8 cellular contexts compared by ENCODE assay signal in the genomic region with DNA sequence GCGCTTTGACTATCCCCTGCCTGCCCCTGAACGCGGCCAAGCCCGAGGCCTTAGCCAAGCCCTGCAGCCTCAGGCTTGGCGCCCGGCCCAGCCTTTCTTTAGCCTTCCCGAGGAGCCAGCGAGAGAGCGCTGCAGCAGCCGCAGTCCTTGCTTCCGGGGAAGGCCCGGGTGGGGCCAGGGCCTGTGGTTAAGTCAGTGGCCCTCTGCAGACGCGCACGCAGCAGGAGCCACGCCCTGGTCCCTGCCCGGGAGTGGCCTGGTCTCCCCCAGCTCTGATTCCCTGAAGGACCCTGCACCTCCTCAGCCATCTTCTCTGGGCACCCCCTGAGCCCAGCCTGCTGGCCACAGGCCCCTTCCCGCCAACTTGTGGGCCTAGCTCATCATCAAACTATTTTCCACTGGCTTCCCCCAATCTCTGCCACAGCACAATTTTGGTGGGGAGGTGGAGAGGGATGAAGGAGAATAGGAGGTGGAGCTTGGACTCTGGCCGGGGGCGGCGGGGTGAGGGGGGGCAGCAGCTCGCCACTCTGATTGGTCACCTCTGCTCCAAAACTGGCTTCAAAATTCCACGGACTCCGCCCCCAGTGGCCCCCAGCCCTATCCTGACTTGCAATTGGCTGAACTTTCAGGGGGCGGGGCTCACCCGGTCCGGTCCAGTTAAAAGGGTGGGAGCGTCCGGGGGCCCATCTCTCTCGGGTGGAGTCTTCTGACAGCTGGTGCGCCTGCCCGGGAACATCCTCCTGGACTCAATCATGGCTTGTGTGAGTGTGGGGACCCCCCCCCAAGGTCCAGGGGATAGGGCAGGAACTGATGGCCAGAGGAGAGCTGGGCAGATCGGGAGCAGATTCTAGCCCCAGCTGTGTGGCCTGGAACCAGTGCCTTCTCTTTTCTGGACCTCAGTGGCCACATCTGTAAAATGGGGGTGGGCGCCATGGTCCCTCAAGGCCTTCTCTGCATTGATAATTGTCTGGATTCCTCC. TPM values are rescaled to one million over a fixed set of nuclear protein-coding genes. Genes with fewer than 3 reads are reported as not detected.
A peak's percentile ranks its signal among the peaks of the same experiment; 100 is the strongest.
DNase-seq lines count a peak whose midpoint lies in the region; ATAC-seq, FAIRE-seq and TF ChIP-seq lines count a peak whose summit lies in the region.

A gene (plus strand): TSS at position 686 of the 979 bp plus-strand sequence. CDS start 67 bp downstream, at position 753.

- TF ChIP-seq RAD21 in A549 (conservative IDR thresholded peaks at IDR 0.05 in 1 of 2, IDR thresholded peaks at IDR 0.05 in 1 of 2): no peak

- FAIRE-seq in A549 (lab: Jason Lieb, UNC): no peak

- H3K27ac ChIP-seq in A549 (peak within 1 kb of the TSS; percentile 93 to 97), substantia nigra (ENCODE audit: low read depth, low read length, poor library complexity, severe bottlenecking) (peak within 1 kb of the TSS; percentile 96)

- H3K9me3 ChIP-seq in A549: no peaks in the 10 kb centered on the region

- POLR2A ChIA-PET in A549 (lab: Yijun Ruan, JAX): interaction anchor here (0.5 to 3.1 kb wide), 4 partner anchors 11 to 67 kb away, joined by 4 to 31 read pairs (median 6); a partner anchor contains a TSS

- H3K4me1 ChIP-seq in A549: peaks cover 18% of the 10 kb centered on the region; the same call in 2 of the 3 replicates

- DNase-seq in A549 (ENCODE audit: low read depth in 1 of 2, low spot score in 1 of 2) (peak; percentile 65 to 92), OCI-M1 (lab: John Stamatoyannopoulos, UW) (peak; percentile 96), fibroblast of gingiva (ENCODE audit: low read depth) (peak; percentile 99), myocyte (ENCODE audit: low read depth) (peak; percentile 99), substantia nigra (lab: John Stamatoyannopoulos, UW) (peak; percentile 31 to 97 (median 79))
- peak; percentile 27 to 45 for DNase-seq in activated T-helper 1 cell treated with anti-CD3 and anti-CD28 coated beads, Interleukin-2, amount 50 U/mL, for 16 hours (ENCODE audit: low read depth in 1 of 2, low spot score in 1 of 2)

- TF ChIP-seq CTCF in A549 (IDR thresholded peaks at IDR 0.05): no peak

- peak; percentile 79 to 86 for ATAC-seq in A549
- ATAC-seq in GM18498 (IDR thresholded peaks at IDR 0.05; ENCODE audit: unreplicated experiment): peak; percentile 45
- ATAC-seq in HG03280 (IDR thresholded peaks at IDR 0.05; ENCODE audit: unreplicated experiment): peak; percentile 51

- no peak for TF ChIP-seq EP300 in A549 (IDR thresholded peaks at IDR 0.05)

- H3K4me2 ChIP-seq in A549: peak within 1 kb of the TSS; percentile 100

- CTCF ChIA-PET in A549 (lab: Yijun Ruan, JAX): interaction anchor here (1.0 to 15.2 kb wide), 9 partner anchors 8 to 136 kb away, joined by 3 to 152 read pairs (median 4); a partner anchor contains a TSS

- peak within 1 kb of the TSS; percentile 64 for H3K4me3 ChIP-seq in A549

- TF ChIP-seq POLR2A in A549 (IDR thresholded peaks at IDR 0.05; ENCODE audit: low read length): peak; percentile 64

- WGBS in A549 (ENCODE audit: missing lambda C conversion rate): 2% methylated on average over 14 of the region's 34 CpGs

TF ChIP-seq in A549, 52 proteins besides CTCF, POLR2A, EP300 and RAD21:
- TF ChIP-seq, protein P1, sequence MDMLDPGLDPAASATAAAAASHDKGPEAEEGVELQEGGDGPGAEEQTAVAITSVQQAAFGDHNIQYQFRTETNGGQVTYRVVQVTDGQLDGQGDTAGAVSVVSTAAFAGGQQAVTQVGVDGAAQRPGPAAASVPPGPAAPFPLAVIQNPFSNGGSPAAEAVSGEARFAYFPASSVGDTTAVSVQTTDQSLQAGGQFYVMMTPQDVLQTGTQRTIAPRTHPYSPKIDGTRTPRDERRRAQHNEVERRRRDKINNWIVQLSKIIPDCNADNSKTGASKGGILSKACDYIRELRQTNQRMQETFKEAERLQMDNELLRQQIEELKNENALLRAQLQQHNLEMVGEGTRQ (IDR thresholded peaks at IDR 0.05): no peak
- TF ChIP-seq JUN (IDR thresholded peaks at IDR 0.05) (peak in 1 of 2 experiments; percentile 1; a peak in 2 of 5 replicates), JUNB (IDR thresholded peaks at IDR 0.05) (no peak), HDAC2 (IDR thresholded peaks at IDR 0.05) (0 out of 2 replicates have a peak, but pooled peaks have one; percentile 27), GATA3 (IDR thresholded peaks at IDR 0.05; ENCODE audit: borderline replicate concordance) (no peak), TFCP2L1 (CRISPR knock-in tag; IDR thresholded peaks at IDR 0.05) (no peak), KDM5A (IDR thresholded peaks at IDR 0.05) (no peak), TP53 (CRISPR knock-in tag; IDR thresholded peaks at IDR 0.05) (no peak), SREBF2 (IDR thresholded peaks at IDR 0.05) (no peak), POLR2AphosphoS2 (conservative IDR thresholded peaks at IDR 0.05; ENCODE audit: low read length) (no peak), PHF8 (IDR thresholded peaks at IDR 0.05; ENCODE audit: borderline replicate concordance, low read depth) (no peak), ZFP36 (IDR thresholded peaks at IDR 0.05; ENCODE audit: borderline replicate concordance, partially characterized antibody) (no peak), KDM1A (IDR thresholded peaks at IDR 0.05; ENCODE audit: low read depth) (peak; percentile 84)
- TF ChIP-seq, protein P2, sequence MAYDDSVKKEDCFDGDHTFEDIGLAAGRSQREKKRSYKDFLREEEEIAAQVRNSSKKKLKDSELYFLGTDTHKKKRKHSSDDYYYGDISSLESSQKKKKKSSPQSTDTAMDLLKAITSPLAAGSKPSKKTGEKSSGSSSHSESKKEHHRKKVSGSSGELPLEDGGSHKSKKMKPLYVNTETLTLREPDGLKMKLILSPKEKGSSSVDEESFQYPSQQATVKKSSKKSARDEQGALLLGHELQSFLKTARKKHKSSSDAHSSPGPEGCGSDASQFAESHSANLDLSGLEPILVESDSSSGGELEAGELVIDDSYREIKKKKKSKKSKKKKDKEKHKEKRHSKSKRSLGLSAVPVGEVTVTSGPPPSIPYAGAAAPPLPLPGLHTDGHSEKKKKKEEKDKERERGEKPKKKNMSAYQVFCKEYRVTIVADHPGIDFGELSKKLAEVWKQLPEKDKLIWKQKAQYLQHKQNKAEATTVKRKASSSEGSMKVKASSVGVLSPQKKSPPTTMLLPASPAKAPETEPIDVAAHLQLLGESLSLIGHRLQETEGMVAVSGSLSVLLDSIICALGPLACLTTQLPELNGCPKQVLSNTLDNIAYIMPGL (CRISPR knock-in tag; IDR thresholded peaks at IDR 0.05; ENCODE audit: borderline replicate concordance): no peak
- TF ChIP-seq, protein P3, sequence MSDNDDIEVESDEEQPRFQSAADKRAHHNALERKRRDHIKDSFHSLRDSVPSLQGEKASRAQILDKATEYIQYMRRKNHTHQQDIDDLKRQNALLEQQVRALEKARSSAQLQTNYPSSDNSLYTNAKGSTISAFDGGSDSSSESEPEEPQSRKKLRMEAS (IDR thresholded peaks at IDR 0.05): peak; percentile 64
- TF ChIP-seq, protein P4, sequence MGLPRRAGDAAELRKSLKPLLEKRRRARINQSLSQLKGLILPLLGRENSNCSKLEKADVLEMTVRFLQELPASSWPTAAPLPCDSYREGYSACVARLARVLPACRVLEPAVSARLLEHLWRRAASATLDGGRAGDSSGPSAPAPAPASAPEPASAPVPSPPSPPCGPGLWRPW (IDR thresholded peaks at IDR 0.05): no peak
- TF ChIP-seq, protein P5, sequence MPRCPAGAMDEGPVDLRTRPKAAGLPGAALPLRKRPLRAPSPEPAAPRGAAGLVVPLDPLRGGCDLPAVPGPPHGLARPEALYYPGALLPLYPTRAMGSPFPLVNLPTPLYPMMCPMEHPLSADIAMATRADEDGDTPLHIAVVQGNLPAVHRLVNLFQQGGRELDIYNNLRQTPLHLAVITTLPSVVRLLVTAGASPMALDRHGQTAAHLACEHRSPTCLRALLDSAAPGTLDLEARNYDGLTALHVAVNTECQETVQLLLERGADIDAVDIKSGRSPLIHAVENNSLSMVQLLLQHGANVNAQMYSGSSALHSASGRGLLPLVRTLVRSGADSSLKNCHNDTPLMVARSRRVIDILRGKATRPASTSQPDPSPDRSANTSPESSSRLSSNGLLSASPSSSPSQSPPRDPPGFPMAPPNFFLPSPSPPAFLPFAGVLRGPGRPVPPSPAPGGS (IDR thresholded peaks at IDR 0.05): 0 out of 3 replicates have a peak, but pooled peaks have one; percentile 23
- TF ChIP-seq, protein P6, sequence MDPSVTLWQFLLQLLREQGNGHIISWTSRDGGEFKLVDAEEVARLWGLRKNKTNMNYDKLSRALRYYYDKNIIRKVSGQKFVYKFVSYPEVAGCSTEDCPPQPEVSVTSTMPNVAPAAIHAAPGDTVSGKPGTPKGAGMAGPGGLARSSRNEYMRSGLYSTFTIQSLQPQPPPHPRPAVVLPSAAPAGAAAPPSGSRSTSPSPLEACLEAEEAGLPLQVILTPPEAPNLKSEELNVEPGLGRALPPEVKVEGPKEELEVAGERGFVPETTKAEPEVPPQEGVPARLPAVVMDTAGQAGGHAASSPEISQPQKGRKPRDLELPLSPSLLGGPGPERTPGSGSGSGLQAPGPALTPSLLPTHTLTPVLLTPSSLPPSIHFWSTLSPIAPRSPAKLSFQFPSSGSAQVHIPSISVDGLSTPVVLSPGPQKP (IDR thresholded peaks at IDR 0.05; ENCODE audit: low read depth, low read length): no peak

RNA-seq across cellular contexts. Expression of the gene that starts here (rescaled TPM):
- polyA plus RNA-seq in A549 (2011; rRNA removed) (584 and 723 TPM in 2 replicates), A549 (2017; fragmentation: RNase III; extraction: RNeasy Plus Mini Kit Qiagen cat#74134 plus additional on column Dnase treatment) (1,477 to 1,633 TPM (median 1,616 TPM) in 3 replicates)
- polyA plus RNA-seq in A549 (2012; cell fraction: cytosol; rRNA removed): 3,234 and 3,497 TPM in 2 replicates
- 2,197 and 2,541 TPM in 2 replicates for polyA plus RNA-seq in A549 (2012; cell fraction: nucleus; rRNA removed)
- 417 and 457 TPM in 2 replicates for polyA minus RNA-seq in A549 (2011; rRNA and poly(A)+ RNA removed)
- 1,391 and 2,910 TPM in 2 replicates for total RNA-seq in myocyte
- 3,749 TPM for polyA plus RNA-seq in myocyte (2012)

Comparison
In these comparisons a context has a peak if more than half of its experiments do, and no peak if none do; other contexts are left out.
1. Peak in every context shown above with its lines: DNase-seq, ATAC-seq, H3K4me3 ChIP-seq and H3K27ac ChIP-seq.
2. DNase-seq: peak in every context shown above with its lines; median percentile 99 in fibroblast of gingiva; 99 in myocyte; 96 in OCI-M1; 79 in substantia nigra; 78 in A549; 36 in activated T-helper 1 cell treated with anti-CD3 and anti-CD28 coated beads, Interleukin-2, amount 50 U/mL, for 16 hours.